In the genomic region with DNA sequence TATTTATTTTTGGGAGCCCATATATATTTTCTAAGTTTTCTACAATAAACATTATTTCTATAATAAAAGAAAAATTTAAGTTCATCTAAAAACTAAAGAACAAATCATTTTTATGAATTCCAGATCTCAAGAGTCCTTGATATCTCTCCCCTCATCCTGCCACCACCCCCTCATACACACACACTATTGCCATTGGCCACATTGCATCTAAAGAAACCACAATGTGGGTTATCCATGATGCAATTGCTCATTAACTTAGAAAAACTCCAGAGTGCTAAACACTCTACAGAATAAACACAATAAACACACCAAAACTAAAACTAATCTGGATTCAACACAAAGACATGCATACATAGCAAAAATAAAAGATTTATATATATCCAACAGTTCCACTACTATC, we compare ENCODE assay signal across 22 cellular contexts. TPM values are rescaled to one million over a fixed set of nuclear protein-coding genes. Genes with fewer than 3 reads are reported as not detected.
DNase-seq lines count a peak whose midpoint lies in the region; TF ChIP-seq lines count a peak whose summit lies in the region.
"Had no signal": no experiment of that assay in that cellular context is flagged by ENCODE, and none has a peak within 500 bp of the region (broad histone marks: within the 10 kb centered on the region; RNA-seq: fewer than 3 reads in every experiment).

No MANE protein-coding gene starts in this region.

- H3K9me3 ChIP-seq in esophagus muscularis mucosa, result no peaks in the 10 kb centered on the region
- H3K9me3 ChIP-seq: MG63 had no signal

- peaks cover 4 to 88% (median 74%) of the 10 kb centered on the region in 4 donors for H3K4me1 ChIP-seq in esophagus muscularis mucosa

- peak; percentile 60 for DNase-seq in OCI-M1 (lab: John Stamatoyannopoulos, UW)
- no peak for DNase-seq in esophagus muscularis mucosa (ENCODE audit: extremely low spot score)
- DNase-seq in neural crest cell (ENCODE audit: low read depth, low spot score), result no peak
- no peak for DNase-seq in substantia nigra (lab: John Stamatoyannopoulos, UW)
- DNase-seq in glomerular visceral epithelial cell (ENCODE audit: extremely low spot score), result no peak
- no peak for DNase-seq in brain microvascular endothelial cell
- DNase-seq in NK-92 (lab: John Stamatoyannopoulos, UW; ENCODE audit: unreplicated experiment), result no peak
- DNase-seq: Caco-2; CD4-positive, CD25-positive, alpha-beta regulatory T cell; DMS 273 treated with DMSO at 0.1 percent for 48 hours; DND-41; Karpas-422; MG63; NCI-H1048; NCI-H1417 treated with DMSO at 0.1 percent for 48 hours; NCI-H187 treated with DMSO at 0.1 percent for 48 hours; NCI-H2107; NCI-H526 treated with DMSO at 0.1 percent for 48 hours; SHP77 treated with DMSO at 0.1 percent for 48 hours had no signal

- H3K36me3 ChIP-seq in esophagus muscularis mucosa (peaks cover 0 to 19% (median 3%) of the 10 kb centered on the region in 4 donors), brain microvascular endothelial cell (replicated peaks) (no peaks in the 10 kb centered on the region)
- H3K36me3 ChIP-seq: MG63 had no signal

- no peaks in the 10 kb centered on the region for H3K27me3 ChIP-seq in esophagus muscularis mucosa
- no peaks in the 10 kb centered on the region for H3K27me3 ChIP-seq in brain microvascular endothelial cell (replicated peaks)
- H3K27me3 ChIP-seq: MG63 had no signal

- H3K9me3 Mint-ChIP-seq in neural crest cell, result peaks cover 2% of the 10 kb centered on the region

- H3K27ac ChIP-seq in esophagus muscularis mucosa (replicated peaks in 1 of 4) (peak overlapping the region in 3 of 4 donors; percentile 24 to 77 (median 45)), substantia nigra (ENCODE audit: low read depth, low read length, poor library complexity, severe bottlenecking) (peak overlapping the region; percentile 54), brain microvascular endothelial cell (no peak overlapping the region)
- H3K27ac ChIP-seq: RWPE1, SK-N-MC had no signal

- peaks cover 4% of the 10 kb centered on the region for H3K36me3 Mint-ChIP-seq in neural crest cell (ENCODE audit: low read depth)
- H3K36me3 Mint-ChIP-seq: CD4-positive, CD25-positive, alpha-beta regulatory T cell had no signal

- TF ChIP-seq CTCF in esophagus muscularis mucosa (IDR thresholded peaks at IDR 0.05) (no peak), neural crest cell (conservative IDR thresholded peaks at IDR 0.05) (no peak), brain microvascular endothelial cell (IDR thresholded peaks at IDR 0.05; ENCODE audit: low read depth, low read length, missing control alignments) (no peak)

- no peak for TF ChIP-seq EP300 in esophagus muscularis mucosa (IDR thresholded peaks at IDR 0.05)

- no peak overlapping the region for H3K4me3 ChIP-seq in esophagus muscularis mucosa
- H3K4me3 ChIP-seq in brain microvascular endothelial cell (ENCODE audit: low read depth, low read length), result no peak overlapping the region
- H3K4me3 ChIP-seq: MG63, SK-N-MC had no signal

- no peak overlapping the region for H3K4me3 Mint-ChIP-seq in neural crest cell
- H3K4me3 Mint-ChIP-seq: CD4-positive, CD25-positive, alpha-beta regulatory T cell had no signal

- peaks cover 2% of the 10 kb centered on the region for H3K4me1 Mint-ChIP-seq in neural crest cell
- H3K4me1 Mint-ChIP-seq: CD4-positive, CD25-positive, alpha-beta regulatory T cell had no signal

- in situ Hi-C loops in brain microvascular endothelial cell (cut with HindIII; ENCODE audit: low pct_ligation_motif_present, low sequenced_read_pairs), result no loop called here

- TF ChIP-seq POLR2A in esophagus muscularis mucosa (IDR thresholded peaks at IDR 0.05; ENCODE audit: low read depth), result no peak

- H3K27me3 Mint-ChIP-seq in neural crest cell (ENCODE audit: low read depth), result no peaks in the 10 kb centered on the region
- H3K27me3 Mint-ChIP-seq: CD4-positive, CD25-positive, alpha-beta regulatory T cell had no signal

- intact Hi-C loops in esophagus muscularis mucosa (cut with DNase I), result no loop called here

- H3K27ac Mint-ChIP-seq in neural crest cell (ENCODE audit: unreplicated experiment), result peak overlapping the region; percentile 85
- H3K27ac Mint-ChIP-seq: CD4-positive, CD25-positive, alpha-beta regulatory T cell had no signal

RNA-seq across cellular contexts. Expression of a gene that starts 37.8 kb away (rescaled TPM):
- total RNA-seq in esophagus muscularis mucosa (10 to 100 TPM; 45.1 to 62.9 (median 53.1) TPM), neural crest cell (2.9 and 3.1 TPM in 2 replicates)
- total RNA-seq: CD4-positive, CD25-positive, alpha-beta regulatory T cell; G401 had no signal

Comparison
In these comparisons a context has a peak if more than half of its experiments do, and no peak if none do; other contexts are left out.
1. RNA of a gene that starts 37.8 kb away (total RNA-seq): 45.1 to 62.9 TPM in esophagus muscularis mucosa; 2.9 to 3.1 TPM in neural crest cell; every median in the first group is over 10 times any median in the second.